Comparison of ENCODE assay signal across 15 cellular contexts in the genomic region with DNA sequence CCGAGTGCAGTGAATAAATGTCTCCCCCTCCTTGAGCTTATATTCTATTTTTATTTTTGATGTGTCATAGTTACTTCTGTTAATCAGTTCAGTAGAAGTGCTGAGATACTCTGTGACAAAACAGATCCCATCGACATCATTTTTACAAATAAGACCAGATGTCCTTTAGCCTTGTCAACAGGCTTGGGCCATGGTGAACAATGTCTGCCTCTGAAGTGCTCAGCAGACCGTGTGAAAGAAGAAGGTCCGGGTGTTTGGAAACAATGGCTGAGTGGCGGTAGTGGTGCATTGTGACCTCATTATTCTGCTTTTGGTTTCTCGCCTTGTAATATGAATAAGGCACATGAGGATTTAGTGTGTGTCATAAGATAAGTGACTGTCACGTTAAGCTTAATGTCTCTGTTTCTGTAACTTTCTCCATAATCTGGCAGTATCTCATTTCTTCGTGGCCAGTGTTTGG.
A peak's percentile ranks its signal among the peaks of the same experiment; 100 is the strongest.
DNase-seq lines count a peak whose midpoint lies in the region; ATAC-seq, FAIRE-seq and TF ChIP-seq lines count a peak whose summit lies in the region.
"Had no signal": no experiment of that assay in that cellular context is flagged by ENCODE, and none has a peak within 500 bp of the region (broad histone marks: within the 10 kb centered on the region; RNA-seq: fewer than 3 reads in every experiment).

No MANE protein-coding gene starts in this region.

- no peak for TF ChIP-seq POLR2A in HepG2 (IDR thresholded peaks at IDR 0.05; ENCODE audit: insufficient read depth in 1 of 2, low read depth in 2 of 2, low read length in 2 of 2)
- TF ChIP-seq POLR2A in right lobe of liver (IDR thresholded peaks at IDR 0.05), result no peak

- H2AFZ ChIP-seq in HepG2 (ENCODE audit: low read length), result no peak overlapping the region

- no peak overlapping the region for H3K4me2 ChIP-seq in HepG2 (ENCODE audit: low read depth, low read length)

- H3K36me3 ChIP-seq in HepG2 (replicated peaks in 1 of 2; ENCODE audit: control insufficient read depth in 1 of 2, insufficient read depth in 2 of 2, low read length in 2 of 2) (no peaks in the 10 kb centered on the region), right lobe of liver (no peaks in the 10 kb centered on the region), kidney (ENCODE audit: control insufficient read depth in 1 of 2, insufficient read depth in 2 of 2, low read length in 2 of 2) (peaks cover 0 to 4% of the 10 kb centered on the region in 2 donors)
- H3K36me3 ChIP-seq: brain microvascular endothelial cell had no signal

- TF ChIP-seq EP300 in HepG2 (IDR thresholded peaks at IDR 0.05; ENCODE audit: low read depth in 2 of 2, low read length in 2 of 2) (no peak), HepG2 (CRISPR knock-in tag; IDR thresholded peaks at IDR 0.05; ENCODE audit: borderline replicate concordance) (no peak)

- in situ Hi-C loops in HepG2 (cut with HindIII; ENCODE audit: extremely low pct_ligation_motif_present, low pct_unique_long_range_greater_than_20kb) (loop anchor here (10.0 to 25.0 kb wide), 3 partner anchors 636 to 1278 kb away; no protein-coding TSS in a partner anchor), GM13977 (cut with MboI; ENCODE audit: low pct_unique_long_range_greater_than_20kb, low sequenced_read_pairs, unreplicated experiment) (loop anchor here (25.0 kb wide), 2 partner anchors 111 to 661 kb away; no protein-coding TSS in a partner anchor)

- H3K4me1 ChIP-seq in HepG2 (ENCODE audit: insufficient read depth, low read length) (no peaks in the 10 kb centered on the region), right lobe of liver (no peaks in the 10 kb centered on the region), right cardiac atrium (ENCODE audit: control insufficient read depth, insufficient read depth, low read length) (no peaks in the 10 kb centered on the region), kidney (ENCODE audit: control insufficient read depth in 1 of 2, insufficient read depth in 1 of 2, low read depth in 1 of 2, low read length in 2 of 2) (no peaks in the 10 kb centered on the region), foreskin keratinocyte (peaks cover 3% of the 10 kb centered on the region)

- no peak for TF ChIP-seq RAD21 in HepG2 (CRISPR knock-in tag; IDR thresholded peaks at IDR 0.05)

- CTCF ChIA-PET in HepG2 (lab: Yijun Ruan, JAX; ENCODE audit: low intra/inter-chr PET ratio, low total read pairs), result no interaction called here

- BruUV-seq in HepG2 (replicated peaks; lab: Mats Ljungman, UMichigan), result no TSS peak

- no peak overlapping the region for H3K9ac ChIP-seq in HepG2 (ENCODE audit: insufficient read depth, low read depth, low read length)
- no peak overlapping the region for H3K9ac ChIP-seq in kidney (ENCODE audit: low read length in 2 of 2)

- intact Hi-C loops in HepG2 (cut with micrococcal nuclease; ENCODE audit: unreplicated experiment), result loop anchor here (5.0 kb wide), 1 partner anchor 556 kb away; no protein-coding TSS in a partner anchor
- intact Hi-C loops in right lobe of liver (cut with DNase I), result no loop called here
- intact Hi-C loops in right cardiac atrium (cut with DNase I), result loop anchor here (5.0 to 10.0 kb wide), 3 partner anchors 728 to 1278 kb away; no protein-coding TSS in a partner anchor
- intact Hi-C loops in kidney (cut with DNase I), result no loop called here

- no peaks in the 10 kb centered on the region; a peak in 1 of 5 replicates for H3K27me3 ChIP-seq in HepG2 (ENCODE audit: control insufficient read depth in 1 of 2, insufficient read depth in 2 of 2, low read length in 2 of 2)
- H3K27me3 ChIP-seq in right lobe of liver, result no peaks in the 10 kb centered on the region
- H3K27me3 ChIP-seq in right cardiac atrium (ENCODE audit: control insufficient read depth, insufficient read depth), result no peaks in the 10 kb centered on the region
- no peaks in the 10 kb centered on the region for H3K27me3 ChIP-seq in foreskin keratinocyte
- H3K27me3 ChIP-seq: brain microvascular endothelial cell had no signal

- no peaks in the 10 kb centered on the region for H4K20me1 ChIP-seq in HepG2 (ENCODE audit: insufficient read depth, low read length)

- H3K9me3 ChIP-seq in HepG2 (ENCODE audit: low read length) (no peaks in the 10 kb centered on the region), right lobe of liver (no peaks in the 10 kb centered on the region), right cardiac atrium (ENCODE audit: control insufficient read depth, low read length) (no peaks in the 10 kb centered on the region), kidney (ENCODE audit: control insufficient read depth in 1 of 2, low read length in 2 of 2) (no peaks in the 10 kb centered on the region)

- H3K27ac ChIP-seq in HepG2 (ENCODE audit: extremely low read length, insufficient read depth, low read length) (no peak overlapping the region), right lobe of liver (no peak overlapping the region), right cardiac atrium (ENCODE audit: low read length) (no peak overlapping the region), kidney (ENCODE audit: low read depth in 2 of 2, low read length in 2 of 2) (no peak overlapping the region), foreskin keratinocyte (no peak overlapping the region)
- H3K27ac ChIP-seq: brain microvascular endothelial cell, dorsolateral prefrontal cortex, HL-60 had no signal

- ATAC-seq in HepG2, result no peak
- no peak for ATAC-seq in right lobe of liver
- peak; percentile 33 to 46 for ATAC-seq in right cardiac atrium
- ATAC-seq in foreskin keratinocyte, result no peak
- ATAC-seq: HCT116 had no signal

- H3K4me3 ChIP-seq in HepG2 (replicated peaks in 1 of 3; ENCODE audit: insufficient read depth in 1 of 3, low read depth in 2 of 3, low read length in 3 of 3) (no peak overlapping the region), right lobe of liver (no peak overlapping the region), right cardiac atrium (ENCODE audit: low read length) (no peak overlapping the region), kidney (ENCODE audit: low read length in 2 of 2) (no peak overlapping the region)
- H3K4me3 ChIP-seq: dorsolateral prefrontal cortex, lung had no signal

- POLR2A ChIA-PET in HepG2 (lab: Yijun Ruan, JAX), result no interaction called here

- no peaks in the 10 kb centered on the region for H3K79me2 ChIP-seq in HepG2 (ENCODE audit: insufficient read depth, low read length)

- TF ChIP-seq CTCF in HepG2 (CRISPR knock-in tag; IDR thresholded peaks at IDR 0.05) (no peak), right lobe of liver (IDR thresholded peaks at IDR 0.05) (no peak), kidney (IDR thresholded peaks at IDR 0.05; ENCODE audit: borderline replicate concordance, extremely low read depth, insufficient read depth) (no peak), GM13977 (IDR thresholded peaks at IDR 0.05; ENCODE audit: extremely low read depth, insufficient read depth, missing control alignments) (no peak), foreskin keratinocyte (conservative IDR thresholded peaks at IDR 0.05) (no peak)

- no peak for DNase-seq in HepG2 (ENCODE audit: low spot score)
- DNase-seq in right lobe of liver, result no peak
- DNase-seq in NCI-H345 treated with DMSO at 0.1 percent for 48 hours (lab: John Stamatoyannopoulos, UW; ENCODE audit: unreplicated experiment), result peak; percentile 59
- no peak for DNase-seq in right cardiac atrium
- no peak for DNase-seq in kidney
- no peak for DNase-seq in NCI-H82 treated with DMSO at 0.1 percent for 48 hours (lab: John Stamatoyannopoulos, UW; ENCODE audit: unreplicated experiment)
- DNase-seq in GM13977 (ENCODE audit: low spot score), result no peak
- no peak for DNase-seq in foreskin keratinocyte
- DNase-seq: activated naive CD4-positive, alpha-beta T cell treated with anti-CD3 and anti-CD28 coated beads for 36 hours; brain microvascular endothelial cell; dorsolateral prefrontal cortex; NCI-H2227 treated with DMSO at 0.1 percent for 48 hours had no signal

- 3% methylated on average over 8 of the region's 8 CpGs for WGBS in HepG2 (ENCODE audit: low lambda C conversion rate)
- WGBS in right lobe of liver (ENCODE audit: insufficient coverage, low coverage, low lambda C conversion rate, missing lambda C conversion rate), result 40% methylated on average over 8 of the region's 8 CpGs
- whole genome bisulfite sequencing in right cardiac atrium, result 38% methylated on average over 8 of the region's 8 CpGs

- no peak for FAIRE-seq in HepG2 (lab: Jason Lieb, UNC)
- no peak for FAIRE-seq in kidney (lab: Jason Lieb, UNC)

Comparison
In these comparisons a context has a peak if more than half of its experiments do, and no peak if none do; other contexts are left out.
1. intact Hi-C loops: an anchor here in HepG2 (5.0 kb wide) and right cardiac atrium (5.0 to 10.0 kb wide); none called in right lobe of liver and kidney.
2. ATAC-seq: peak in right cardiac atrium (2 of 2); none in HepG2 (single experiment), right lobe of liver (0 of 4) and foreskin keratinocyte (single experiment).